In the genomic region with DNA sequence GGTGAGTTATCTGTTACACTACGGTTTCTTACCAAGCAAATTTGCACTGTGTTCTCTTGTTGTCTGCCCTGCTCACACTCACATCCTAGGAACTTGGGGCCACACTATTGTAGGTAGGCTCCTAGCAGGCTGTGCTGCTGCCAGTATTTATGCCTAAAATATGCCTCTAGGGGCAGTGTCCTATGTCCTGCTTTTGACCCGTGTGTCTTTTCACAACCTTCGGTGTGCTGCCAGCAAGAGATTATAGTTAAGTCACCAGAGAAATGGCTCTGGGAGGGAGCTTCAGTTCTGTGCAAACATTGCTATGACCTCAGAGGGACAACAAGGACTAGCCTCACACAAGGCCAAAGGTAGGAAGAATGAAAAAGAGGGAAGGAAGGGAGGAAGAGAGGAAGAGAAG, we compare ENCODE assay signal across 9 cellular contexts. TPM values are rescaled to one million over a fixed set of nuclear protein-coding genes. Genes with fewer than 3 reads are reported as not detected.
A peak's percentile ranks its signal among the peaks of the same experiment; 100 is the strongest.
DNase-seq lines count a peak whose midpoint lies in the region; FAIRE-seq and TF ChIP-seq lines count a peak whose summit lies in the region.
"Had no signal": no experiment of that assay in that cellular context is flagged by ENCODE, and none has a peak within 500 bp of the region (broad histone marks: within the 10 kb centered on the region; RNA-seq: fewer than 3 reads in every experiment).

No MANE protein-coding gene starts in this region.

- FAIRE-seq in HTR-8/SVneo (lab: Jason Lieb, UNC) = no peak
- FAIRE-seq: TTC549 had no signal

- no peak overlapping the region for H3K27ac ChIP-seq in OCI-LY7 (ENCODE audit: low read depth, low read length, poor library complexity, severe bottlenecking)
- H3K27ac ChIP-seq in ascending aorta = no peak overlapping the region
- H3K27ac ChIP-seq in dorsolateral prefrontal cortex = no peak overlapping the region

- H2AFZ ChIP-seq in OCI-LY7 (ENCODE audit: low read length) = no peak overlapping the region

- in situ Hi-C loops in GM13976 (cut with MboI; ENCODE audit: low sequenced_read_pairs, unreplicated experiment) = no loop called here

- H3K9me2 ChIP-seq in OCI-LY7 (ENCODE audit: insufficient read depth, low read length) = no peaks in the 10 kb centered on the region

- peak; percentile 15 for TF ChIP-seq CTCF in GM13976 (IDR thresholded peaks at IDR 0.05; ENCODE audit: borderline replicate concordance, control extremely low read depth, extremely low read depth, insufficient read depth, missing control alignments)
- TF ChIP-seq CTCF in HFF-Myc (IDR thresholded peaks at IDR 0.05; ENCODE audit: low read depth, low read length, missing control alignments) = peak; percentile 41
- TF ChIP-seq CTCF in OCI-LY7 (conservative IDR thresholded peaks at IDR 0.05; ENCODE audit: low read length) = peak; percentile 75
- TF ChIP-seq CTCF in ascending aorta (IDR thresholded peaks at IDR 0.05) = no peak
- peak in 5 of 56 donors; percentile 10 to 31 (median 20) for TF ChIP-seq CTCF in dorsolateral prefrontal cortex (IDR thresholded peaks at IDR 0.05 in 54 of 56, conservative IDR thresholded peaks at IDR 0.05 in 2 of 56; ENCODE audit: low read depth in 1 of 56, partially characterized antibody in 56 of 56)

- H3K4me3 ChIP-seq in HFF-Myc (replicated peaks; ENCODE audit: low read depth, low read length) (no peak overlapping the region), OCI-LY7 (ENCODE audit: low read depth, low read length, poor library complexity, severe bottlenecking) (no peak overlapping the region), ascending aorta (no peak overlapping the region), dorsolateral prefrontal cortex (no peak overlapping the region)

- DNase-seq in GM13976 (ENCODE audit: low spot score) = no peak
- no peak for DNase-seq in HFF-Myc (ENCODE audit: extremely low read depth, low read depth)
- DNase-seq in OCI-LY7 (ENCODE audit: low spot score) = peak; percentile 46
- peak; percentile 1 for DNase-seq in iris pigment epithelial cell (ENCODE audit: low read depth)
- no peak for DNase-seq in ascending aorta (ENCODE audit: low spot score in 2 of 2)
- DNase-seq in activated naive CD4-positive, alpha-beta T cell treated with Interleukin-2 at 50 U/mL for 16 hours = no peak
- DNase-seq in dorsolateral prefrontal cortex = no peak
- DNase-seq in HTR-8/SVneo (ENCODE audit: insufficient read length, low spot score) = no peak

- no peaks in the 10 kb centered on the region for H3K79me2 ChIP-seq in OCI-LY7 (ENCODE audit: insufficient read depth, low read depth, low read length)

- H3K36me3 ChIP-seq in OCI-LY7 (ENCODE audit: insufficient read depth, low read length) (no peaks in the 10 kb centered on the region), ascending aorta (no peaks in the 10 kb centered on the region)

- H3K4me1 ChIP-seq in OCI-LY7 (ENCODE audit: insufficient read depth, low read length, poor library complexity, severe bottlenecking) (no peaks in the 10 kb centered on the region), ascending aorta (no peaks in the 10 kb centered on the region)

- intact Hi-C loops in OCI-LY7 (cut with micrococcal nuclease; ENCODE audit: unreplicated experiment) (no loop called here), ascending aorta (cut with DNase I) (no loop called here), dorsolateral prefrontal cortex (cut with DNase I) (no loop called here)

- no TSS peak for BruUV-seq in OCI-LY7 (replicated peaks; lab: Mats Ljungman, UMichigan)

- no peak overlapping the region for H3K4me2 ChIP-seq in OCI-LY7 (ENCODE audit: low read length)

- H3K27me3 ChIP-seq in ascending aorta (no peaks in the 10 kb centered on the region), dorsolateral prefrontal cortex (no peaks in the 10 kb centered on the region)

- no peaks in the 10 kb centered on the region for H3K9me3 ChIP-seq in OCI-LY7 (ENCODE audit: low read length)
- no peaks in the 10 kb centered on the region for H3K9me3 ChIP-seq in ascending aorta

- no peaks in the 10 kb centered on the region for H4K20me1 ChIP-seq in OCI-LY7 (ENCODE audit: insufficient read depth, low read length)

- POLR2A ChIA-PET in OCI-LY7 (lab: Charles Lee) = interaction anchor here (0.9 to 1.1 kb wide), 2 partner anchors 11 to 13 kb away, joined by 3 to 4 read pairs; no protein-coding TSS in a partner anchor

- CTCF ChIA-PET in OCI-LY7 (lab: Charles Lee; ENCODE audit: unreplicated experiment) = no interaction called here

RNA-seq across cellular contexts. Expression of a gene that starts 8.9 kb away (rescaled TPM):
- total RNA-seq in OCI-LY7 (2014; rRNA removed; shearing (Covaris generic)) = not detected in 2 replicates
- total RNA-seq in OCI-LY7 (2022) (not detected in 2 replicates), ascending aorta (not detected), dorsolateral prefrontal cortex (under 1 TPM in 1 of 120 experiments, not detected in 119; 0.45 TPM)

RNA-seq across cellular contexts. Expression of a gene that starts 25.6 kb away (rescaled TPM):
- not detected in 2 replicates for total RNA-seq in OCI-LY7 (2014; rRNA removed; shearing (Covaris generic))
- not detected in 2 replicates for total RNA-seq in OCI-LY7 (2022)
- not detected for total RNA-seq in ascending aorta
- total RNA-seq in dorsolateral prefrontal cortex = not detected

RNA-seq across cellular contexts. Expression of a gene that starts 28.4 kb away (rescaled TPM):
- not detected in 2 replicates for total RNA-seq in OCI-LY7 (2014; rRNA removed; shearing (Covaris generic))
- not detected in 2 replicates for total RNA-seq in OCI-LY7 (2022)
- total RNA-seq in ascending aorta = not detected
- 1 to 10 TPM in 1 of 120 experiments, under 1 TPM in 5, not detected in 114; 0.35 to 1.2 (median 0.51) TPM for total RNA-seq in dorsolateral prefrontal cortex

RNA-seq across cellular contexts. Expression of a gene that starts 46.0 kb away (rescaled TPM):
- not detected in 2 replicates for total RNA-seq in OCI-LY7 (2014; rRNA removed; shearing (Covaris generic))
- total RNA-seq in OCI-LY7 (2022) (not detected in 2 replicates), ascending aorta (not detected), dorsolateral prefrontal cortex (not detected)

Comparison
In these comparisons a context has a peak if more than half of its experiments do, and no peak if none do; other contexts are left out.
1. DNase-seq: peak in OCI-LY7 (single experiment) and iris pigment epithelial cell (single experiment); none in GM13976 (single experiment), HFF-Myc (single experiment), ascending aorta (0 of 2), activated naive CD4-positive, alpha-beta T cell treated with Interleukin-2 at 50 U/mL for 16 hours (single experiment), dorsolateral prefrontal cortex (0 of 10) and HTR-8/SVneo (single experiment).
2. CTCF ChIP-seq: peak in GM13976 (single experiment), HFF-Myc (single experiment) and OCI-LY7 (single experiment); none in ascending aorta (0 of 3).